ENCODE assay signal across 19 cellular contexts in genomic region chr5:98110270-98110669, GRCh38.
DNase-seq lines count a peak whose midpoint lies in the region; ATAC-seq, FAIRE-seq and TF ChIP-seq lines count a peak whose summit lies in the region.
"Had no signal": no experiment of that assay in that cellular context is flagged by ENCODE, and none has a peak within 500 bp of the region (broad histone marks: within the 10 kb centered on the region; RNA-seq: fewer than 3 reads in every experiment).

No MANE protein-coding gene starts in this region.

- no peaks in the 10 kb centered on the region for H4K20me1 ChIP-seq in keratinocyte (ENCODE audit: control insufficient read depth, extremely low read depth, insufficient read depth, low read length)
- no peaks in the 10 kb centered on the region for H4K20me1 ChIP-seq in OCI-LY7 (ENCODE audit: insufficient read depth, low read length)
- H4K20me1 ChIP-seq in hepatocyte (ENCODE audit: insufficient read depth, poor library complexity, severe bottlenecking), result no peaks in the 10 kb centered on the region

- H3K9me2 ChIP-seq in OCI-LY7 (ENCODE audit: insufficient read depth, low read length) (no peaks in the 10 kb centered on the region), hepatocyte (replicated peaks; ENCODE audit: insufficient read depth) (no peaks in the 10 kb centered on the region)

- H3K9me1 ChIP-seq in keratinocyte (ENCODE audit: control insufficient read depth, extremely low read depth, insufficient read depth, low read length), result no peaks in the 10 kb centered on the region

- peaks cover 44% of the 10 kb centered on the region for H3K4me1 ChIP-seq in keratinocyte (ENCODE audit: control insufficient read depth, extremely low read depth, insufficient read depth, low read length)
- no peaks in the 10 kb centered on the region for H3K4me1 ChIP-seq in upper lobe of right lung
- no peaks in the 10 kb centered on the region for H3K4me1 ChIP-seq in OCI-LY7 (ENCODE audit: insufficient read depth, low read length, poor library complexity, severe bottlenecking)
- H3K4me1 ChIP-seq in hepatocyte (ENCODE audit: insufficient read depth), result no peaks in the 10 kb centered on the region
- H3K4me1 ChIP-seq: HAP-1, right atrium auricular region had no signal

- H2AFZ ChIP-seq in keratinocyte (ENCODE audit: control insufficient read depth, low read length) (no peak overlapping the region), OCI-LY7 (ENCODE audit: low read length) (no peak overlapping the region), hepatocyte (no peak overlapping the region)

- H3K27ac ChIP-seq in brain microvascular endothelial cell, result peak overlapping the region; percentile 100
- H3K27ac ChIP-seq in keratinocyte (ENCODE audit: control insufficient read depth, insufficient read depth, low read length), result peak overlapping the region; percentile 83
- H3K27ac ChIP-seq in upper lobe of right lung, result no peak overlapping the region
- no peak overlapping the region for H3K27ac ChIP-seq in OCI-LY7 (ENCODE audit: low read depth, low read length, poor library complexity, severe bottlenecking)
- H3K27ac ChIP-seq in hepatocyte, result no peak overlapping the region
- H3K27ac ChIP-seq: right atrium auricular region had no signal

- H3K9ac ChIP-seq in keratinocyte (ENCODE audit: control insufficient read depth, extremely low read depth, insufficient read depth, low read length), result no peak overlapping the region

- TF ChIP-seq CTCF in AG10803 (conservative IDR thresholded peaks at IDR 0.05; ENCODE audit: low read length), result no peak
- no peak for TF ChIP-seq CTCF in brain microvascular endothelial cell (IDR thresholded peaks at IDR 0.05; ENCODE audit: low read depth, low read length, missing control alignments)
- no peak for TF ChIP-seq CTCF in keratinocyte (optimal IDR thresholded peaks at IDR 0.05 in 1 of 3, IDR thresholded peaks at IDR 0.05 in 1 of 3, conservative IDR thresholded peaks at IDR 0.05 in 1 of 3; ENCODE audit: extremely low read depth in 1 of 3, insufficient read depth in 2 of 3, low read length in 3 of 3)
- no peak for TF ChIP-seq CTCF in upper lobe of right lung (IDR thresholded peaks at IDR 0.05)
- no peak for TF ChIP-seq CTCF in OCI-LY7 (conservative IDR thresholded peaks at IDR 0.05; ENCODE audit: low read length)
- TF ChIP-seq CTCF in hepatocyte (IDR thresholded peaks at IDR 0.05; ENCODE audit: poor library complexity), result no peak

- DNase-seq in AG10803 (ENCODE audit: low read depth) (peak; percentile 79), MG63 (peak; percentile 28), brain microvascular endothelial cell (peak; percentile 90), keratinocyte (ENCODE audit: low read depth, low spot score) (peak; percentile 46), upper lobe of right lung (no peak), OCI-LY7 (ENCODE audit: low spot score) (no peak), hepatocyte (ENCODE audit: low spot score) (no peak)
- DNase-seq: activated CD4-positive, alpha-beta T cell treated with anti-CD3 and anti-CD28 coated beads, Interleukin-2, amount 10 ng/mL, durations not matched to agents 24 days and 14 days; activated T-cell treated with anti-CD3 and anti-CD28 coated beads, Interleukin-2, amount 50 U/mL, for 4 hours; anterior cingulate cortex; effector memory CD4-positive, alpha-beta T cell; natural killer cell; NCI-H2171 treated with DMSO at 0.1 percent for 48 hours; stimulated activated CD4-positive, alpha-beta T cell treated with anti-CD3 and anti-CD28 coated beads, Interleukin-4, amount 100 ng/mL, for 24 hours had no signal

- WGBS in hepatocyte (ENCODE audit: low lambda C conversion rate, missing lambda C conversion rate), result 57% methylated on average over 4 of the region's 4 CpGs

- peaks cover 2% of the 10 kb centered on the region; the same call in 1 of the 2 replicates for H3K9me3 ChIP-seq in MG63
- no peaks in the 10 kb centered on the region for H3K9me3 ChIP-seq in keratinocyte (ENCODE audit: control insufficient read depth, low read depth, low read length)
- no peaks in the 10 kb centered on the region for H3K9me3 ChIP-seq in upper lobe of right lung
- H3K9me3 ChIP-seq in OCI-LY7 (ENCODE audit: low read length), result no peaks in the 10 kb centered on the region
- H3K9me3 ChIP-seq in hepatocyte (ENCODE audit: low read depth), result no peaks in the 10 kb centered on the region
- H3K9me3 ChIP-seq: HAP-1, right atrium auricular region had no signal

- H3K4me2 ChIP-seq in keratinocyte (ENCODE audit: control insufficient read depth, extremely low read depth, insufficient read depth, low read depth, low read length), result peak overlapping the region; percentile 55
- no peak overlapping the region for H3K4me2 ChIP-seq in OCI-LY7 (ENCODE audit: low read length)
- H3K4me2 ChIP-seq in hepatocyte, result no peak overlapping the region

- H3K36me3 ChIP-seq in MG63, result no peaks in the 10 kb centered on the region
- H3K36me3 ChIP-seq in brain microvascular endothelial cell (replicated peaks), result no peaks in the 10 kb centered on the region
- no peaks in the 10 kb centered on the region for H3K36me3 ChIP-seq in keratinocyte (ENCODE audit: control insufficient read depth in 2 of 2, extremely low read depth in 1 of 2, insufficient read depth in 2 of 2, low read length in 2 of 2)
- no peaks in the 10 kb centered on the region for H3K36me3 ChIP-seq in upper lobe of right lung
- no peaks in the 10 kb centered on the region for H3K36me3 ChIP-seq in OCI-LY7 (ENCODE audit: insufficient read depth, low read length)
- H3K36me3 ChIP-seq in hepatocyte (replicated peaks; ENCODE audit: insufficient read depth, low read depth), result no peaks in the 10 kb centered on the region
- H3K36me3 ChIP-seq: HAP-1, right atrium auricular region had no signal

- no peak for ATAC-seq in GM21529 (IDR thresholded peaks at IDR 0.05; ENCODE audit: unreplicated experiment)
- no peak for ATAC-seq in upper lobe of right lung
- ATAC-seq: activated T-cell treated with anti-CD3 and anti-CD28 coated beads, Interleukin-2, amount 50 U/mL, for 4 hours; left lobe of liver; natural killer cell; stimulated activated effector memory CD8-positive, alpha-beta T cell treated with anti-CD3 and anti-CD28 coated beads, Interleukin-12 subunit alpha, Interleukin-12 subunit beta, amount 100 ng/mL, for 72 hours had no signal

- peak; percentile 96 for FAIRE-seq in keratinocyte (lab: Jason Lieb, UNC)

- H3K27me3 ChIP-seq in MG63, result no peaks in the 10 kb centered on the region
- H3K27me3 ChIP-seq in brain microvascular endothelial cell (replicated peaks), result no peaks in the 10 kb centered on the region
- no peaks in the 10 kb centered on the region for H3K27me3 ChIP-seq in keratinocyte (ENCODE audit: control insufficient read depth, extremely low read depth, insufficient read depth, low read length)
- no peaks in the 10 kb centered on the region for H3K27me3 ChIP-seq in upper lobe of right lung
- H3K27me3 ChIP-seq in hepatocyte, result no peaks in the 10 kb centered on the region
- H3K27me3 ChIP-seq: right atrium auricular region had no signal

- dilution Hi-C loops in keratinocyte (cut with MboI; ENCODE audit: extremely low pct_ligation_motif_present, low sequenced_read_pairs), result no loop called here

- in situ Hi-C loops in brain microvascular endothelial cell (cut with HindIII; ENCODE audit: low pct_ligation_motif_present, low sequenced_read_pairs), result no loop called here

- H3K4me3 ChIP-seq in AG10803 (ENCODE audit: low read length) (no peak overlapping the region), MG63 (no peak overlapping the region), brain microvascular endothelial cell (ENCODE audit: low read depth, low read length) (no peak overlapping the region), keratinocyte (ENCODE audit: control insufficient read depth in 2 of 3, extremely low read depth in 1 of 3, insufficient read depth in 2 of 3, low read depth in 1 of 3, low read length in 3 of 3) (peak overlapping the region in 1 of 3 experiments; percentile 11), upper lobe of right lung (no peak overlapping the region), OCI-LY7 (ENCODE audit: low read depth, low read length, poor library complexity, severe bottlenecking) (no peak overlapping the region), hepatocyte (no peak overlapping the region)
- H3K4me3 ChIP-seq: HAP-1, right atrium auricular region had no signal

- intact Hi-C loops in upper lobe of right lung (cut with DNase I) (no loop called here), OCI-LY7 (cut with micrococcal nuclease; ENCODE audit: unreplicated experiment) (no loop called here)

- no peaks in the 10 kb centered on the region for H3K79me2 ChIP-seq in keratinocyte (ENCODE audit: control insufficient read depth, insufficient read depth, low read length)
- H3K79me2 ChIP-seq in OCI-LY7 (ENCODE audit: insufficient read depth, low read depth, low read length), result no peaks in the 10 kb centered on the region
- H3K79me2 ChIP-seq in hepatocyte, result no peaks in the 10 kb centered on the region

- CTCF ChIA-PET in OCI-LY7 (lab: Charles Lee; ENCODE audit: unreplicated experiment), result no interaction called here

- BruUV-seq in OCI-LY7 (replicated peaks; lab: Mats Ljungman, UMichigan), result no TSS peak

- POLR2A ChIA-PET in OCI-LY7 (lab: Charles Lee), result interaction anchor here (0.5 to 0.8 kb wide), 2 partner anchors 10 to 53 kb away, joined by 3 read pairs; no protein-coding TSS in a partner anchor

Comparison
In these comparisons a context has a peak if more than half of its experiments do, and no peak if none do; other contexts are left out.
1. DNase-seq: peak in AG10803 (single experiment), MG63 (single experiment), brain microvascular endothelial cell (single experiment) and keratinocyte (single experiment); none in upper lobe of right lung (single experiment), OCI-LY7 (single experiment) and hepatocyte (single experiment).
2. H3K27ac ChIP-seq: peak in brain microvascular endothelial cell (single experiment) and keratinocyte (single experiment); none in upper lobe of right lung (single experiment), OCI-LY7 (single experiment) and hepatocyte (single experiment).